25 cellular contexts compared by ENCODE assay signal in genomic region chr3:128457918-128458317, GRCh38. TPM values are rescaled to one million over a fixed set of nuclear protein-coding genes. Genes with fewer than 3 reads are reported as not detected.
"Had no signal": no experiment of that assay in that cellular context is flagged by ENCODE, and none has a peak within 500 bp of the region (broad histone marks: within the 10 kb centered on the region; RNA-seq: fewer than 3 reads in every experiment).

No MANE protein-coding gene starts in this region.

- H3K4me1 Mint-ChIP-seq: activated B cell treated with CpG ODN at 0.5 μM for 24 hours; activated naive CD4-positive, alpha-beta T cell treated with anti-CD3 and anti-CD28 coated beads, Interleukin-2, amount 10 ng/mL, durations not matched to agents 7 days and 5 days; T-helper 17 cell had no signal

- H3K36me3 Mint-ChIP-seq: activated CD4-positive, alpha-beta memory T cell treated with anti-CD3 and anti-CD28 coated beads for 36 hours; activated naive CD4-positive, alpha-beta T cell treated with anti-CD3 and anti-CD28 coated beads, Interleukin-2, amount 10 ng/mL, durations not matched to agents 7 days and 5 days; activated naive CD8-positive, alpha-beta T cell treated with anti-CD3 and anti-CD28 coated beads for 36 hours had no signal

- H3K9me3 Mint-ChIP-seq: activated B cell treated with CpG ODN at 0.5 μM for 24 hours; activated CD4-positive, alpha-beta memory T cell treated with anti-CD3 and anti-CD28 coated beads for 36 hours; activated CD4-positive, alpha-beta T cell treated with anti-CD3 and anti-CD28 coated beads, Interleukin-2, amount 10 ng/mL, durations not matched to agents 7 days and 5 days; activated naive CD4-positive, alpha-beta T cell treated with anti-CD3 and anti-CD28 coated beads, Interleukin-2, amount 10 ng/mL, durations not matched to agents 7 days and 5 days; activated naive CD8-positive, alpha-beta T cell treated with anti-CD3 and anti-CD28 coated beads for 36 hours; activated T-helper 2 cell treated with anti-CD3 and anti-CD28 coated beads, Interferon-gamma antibody, Interleukin-2, Interleukin-4, amounts not matched to agents 10 μg/mL and 5 μg/mL and 100 μg/mL, durations not matched to agents 14 hours and 24 hours and 36 hours had no signal

- H3K27ac Mint-ChIP-seq: activated B cell treated with CpG ODN at 0.5 μM for 24 hours; activated CD4-positive, alpha-beta memory T cell treated with anti-CD3 and anti-CD28 coated beads for 36 hours; activated CD4-positive, alpha-beta T cell treated with anti-CD3 and anti-CD28 coated beads, Interleukin-2, amount 10 ng/mL, durations not matched to agents 7 days and 5 days; activated naive CD4-positive, alpha-beta T cell treated with anti-CD3 and anti-CD28 coated beads, Interleukin-2, amount 10 ng/mL, durations not matched to agents 7 days and 5 days; activated naive CD8-positive, alpha-beta T cell treated with anti-CD3 and anti-CD28 coated beads for 36 hours; activated T-helper 2 cell treated with anti-CD3 and anti-CD28 coated beads, Interferon-gamma antibody, Interleukin-2, Interleukin-4, amounts not matched to agents 10 μg/mL and 5 μg/mL and 100 μg/mL, durations not matched to agents 14 hours and 24 hours and 36 hours; T-helper 17 cell had no signal

- H3K4me3 Mint-ChIP-seq: activated B cell treated with CpG ODN at 0.5 μM for 24 hours; activated CD4-positive, alpha-beta memory T cell treated with anti-CD3 and anti-CD28 coated beads for 36 hours; activated CD4-positive, alpha-beta T cell treated with anti-CD3 and anti-CD28 coated beads, Interleukin-2, amount 10 ng/mL, durations not matched to agents 7 days and 5 days; activated naive CD4-positive, alpha-beta T cell treated with anti-CD3 and anti-CD28 coated beads, Interleukin-2, amount 10 ng/mL, durations not matched to agents 7 days and 5 days; activated naive CD8-positive, alpha-beta T cell treated with anti-CD3 and anti-CD28 coated beads for 36 hours; T-helper 17 cell had no signal

- DNase-seq: activated B cell treated with CpG ODN at 0.5 μM for 24 hours; activated CD4-positive, alpha-beta memory T cell treated with anti-CD3 and anti-CD28 coated beads for 36 hours; activated CD4-positive, alpha-beta T cell treated with anti-CD3 and anti-CD28 coated beads, Interleukin-2, amount 10 ng/mL, durations not matched to agents 7 days and 5 days; activated CD8-positive, alpha-beta memory T cell treated with anti-CD3 and anti-CD28 coated beads for 24 hours; activated gamma-delta T cell treated with Interleukin-2 at 50 U/mL for 16 hours; activated naive CD4-positive, alpha-beta T cell treated with anti-CD3 and anti-CD28 coated beads, Interleukin-2, amount 10 ng/mL, durations not matched to agents 7 days and 5 days; activated naive CD8-positive, alpha-beta T cell treated with anti-CD3 and anti-CD28 coated beads for 36 hours; activated T-cell treated with anti-CD3 and anti-CD28 coated beads, Interleukin-2, amount 50 U/mL, for 48 hours; MG63; MV-4-11; NCI-H1092 treated with DMSO at 0.1 percent for 48 hours; NCI-H1417 treated with DMSO at 0.1 percent for 48 hours; NCI-H1694; NCI-H2029; NCI-H2107; NCI-H345; NCI-H510A; NK-92 treated with Interleukin-12 subunit alpha and Interleukin-12 subunit beta, amount 100 ng/mL, for 24 hours; SHP77 treated with DMSO at 0.1 percent for 48 hours; T-helper 17 cell; T1000 had no signal

RNA-seq across cellular contexts. Expression of gene DNAJB8, which starts 8.8 kb away (rescaled TPM):
- total RNA-seq: activated B cell treated with CpG ODN at 0.5 μM for 24 hours; activated CD4-positive, alpha-beta memory T cell treated with anti-CD3 and anti-CD28 coated beads for 36 hours; activated CD4-positive, alpha-beta T cell treated with anti-CD3 and anti-CD28 coated beads, Interleukin-2, amount 10 ng/mL, durations not matched to agents 7 days and 5 days; activated naive CD8-positive, alpha-beta T cell treated with anti-CD3 and anti-CD28 coated beads for 36 hours; activated T-helper 2 cell treated with anti-CD3 and anti-CD28 coated beads, Interferon-gamma antibody, Interleukin-2, Interleukin-4, amounts not matched to agents 10 μg/mL and 5 μg/mL and 100 μg/mL, durations not matched to agents 14 hours and 24 hours and 36 hours; cardiac septum; SK-MEL-5; T-helper 17 cell had no signal
- polyA plus RNA-seq: adipose tissue had no signal

RNA-seq across cellular contexts. Expression of gene GATA2, which starts 35.1 kb away (rescaled TPM):
- total RNA-seq: activated B cell treated with CpG ODN at 0.5 μM for 24 hours; activated CD4-positive, alpha-beta memory T cell treated with anti-CD3 and anti-CD28 coated beads for 36 hours; activated CD4-positive, alpha-beta T cell treated with anti-CD3 and anti-CD28 coated beads, Interleukin-2, amount 10 ng/mL, durations not matched to agents 7 days and 5 days had no signal
